In genomic region chr3:177359601-177360357, GRCh38 we compare ENCODE assay signal across 8 cellular contexts.
DNase-seq lines count a peak whose midpoint lies in the region; ATAC-seq, FAIRE-seq and TF ChIP-seq lines count a peak whose summit lies in the region.

No MANE protein-coding gene starts in this region.

- WGBS in heart right ventricle, 2 donors = 1% methylated on average over 40 of the region's 40 CpGs

- intact Hi-C loops in heart right ventricle (cut with DNase I) (loop anchor here (1.0 to 10.0 kb wide), 31 partner anchors 14 to 1025 kb away; partner anchors contain the start of gene TBL1XR1 (in 7 of the 10)), posterior vena cava (cut with DNase I) (loop anchor here (2.0 to 10.0 kb wide), 7 partner anchors 85 to 965 kb away; partner anchors contain the start of gene TBL1XR1 (in 2 of the 2)), upper lobe of right lung (cut with DNase I) (loop anchor here (5.0 to 10.0 kb wide), 2 partner anchors 162 to 295 kb away; partner anchors contain the start of gene TBL1XR1)

- TF ChIP-seq POLR2A in GM12892 (IDR thresholded peaks at IDR 0.05; ENCODE audit: low read depth, low read length) = no peak

- DNase-seq in GM12892 (ENCODE audit: insufficient read length) (peak; percentile 74), NCI-H1436 treated with DMSO at 0.1 percent for 48 hours (lab: John Stamatoyannopoulos, UW) (peak; percentile 99), T follicular helper cell (ENCODE audit: low read depth) (peak; percentile 92), amniotic epithelial cell (ENCODE audit: low read depth) (peak; percentile 99), heart right ventricle (peak; percentile 96), posterior vena cava (ENCODE audit: low spot score) (peak; percentile 99), upper lobe of right lung (peak; percentile 96)

- peak overlapping the region in 8 of 10 donors; percentile 14 to 51 (median 46) for H3K4me3 ChIP-seq in heart right ventricle
- peak overlapping the region; percentile 53 for H3K4me3 ChIP-seq in upper lobe of right lung

- ATAC-seq in HG02852 (IDR thresholded peaks at IDR 0.05; ENCODE audit: unreplicated experiment) (peak; percentile 69), heart right ventricle (peak; percentile 89 to 95 (median 93)), upper lobe of right lung (peak; percentile 91)

- H3K27me3 ChIP-seq in heart right ventricle = no peaks in the 10 kb centered on the region
- no peaks in the 10 kb centered on the region for H3K27me3 ChIP-seq in upper lobe of right lung

- peak in 2 of 9 donors; percentile 19 to 31 for TF ChIP-seq CTCF in heart right ventricle (IDR thresholded peaks at IDR 0.05)
- no peak for TF ChIP-seq CTCF in upper lobe of right lung (IDR thresholded peaks at IDR 0.05)

- FAIRE-seq in GM12892 (lab: Jason Lieb, UNC) = peak; percentile 95

- H3K27ac ChIP-seq in heart right ventricle = peak overlapping the region; percentile 64 to 97 (median 91)
- H3K27ac ChIP-seq in upper lobe of right lung = peak overlapping the region; percentile 91

- peaks cover 34 to 77% (median 59%) of the 10 kb centered on the region in 9 donors for H3K4me1 ChIP-seq in heart right ventricle
- H3K4me1 ChIP-seq in upper lobe of right lung = peaks cover 48% of the 10 kb centered on the region

- H3K9me3 ChIP-seq in heart right ventricle = no peaks in the 10 kb centered on the region
- H3K9me3 ChIP-seq in upper lobe of right lung = no peaks in the 10 kb centered on the region

- H3K36me3 ChIP-seq in heart right ventricle = no peaks in the 10 kb centered on the region
- no peaks in the 10 kb centered on the region for H3K36me3 ChIP-seq in upper lobe of right lung

Comparison
In these comparisons a context has a peak if more than half of its experiments do, and no peak if none do; other contexts are left out.
1. Peak in every context shown above with its lines: DNase-seq, ATAC-seq, H3K4me3 ChIP-seq and H3K27ac ChIP-seq.